In the genomic region with DNA sequence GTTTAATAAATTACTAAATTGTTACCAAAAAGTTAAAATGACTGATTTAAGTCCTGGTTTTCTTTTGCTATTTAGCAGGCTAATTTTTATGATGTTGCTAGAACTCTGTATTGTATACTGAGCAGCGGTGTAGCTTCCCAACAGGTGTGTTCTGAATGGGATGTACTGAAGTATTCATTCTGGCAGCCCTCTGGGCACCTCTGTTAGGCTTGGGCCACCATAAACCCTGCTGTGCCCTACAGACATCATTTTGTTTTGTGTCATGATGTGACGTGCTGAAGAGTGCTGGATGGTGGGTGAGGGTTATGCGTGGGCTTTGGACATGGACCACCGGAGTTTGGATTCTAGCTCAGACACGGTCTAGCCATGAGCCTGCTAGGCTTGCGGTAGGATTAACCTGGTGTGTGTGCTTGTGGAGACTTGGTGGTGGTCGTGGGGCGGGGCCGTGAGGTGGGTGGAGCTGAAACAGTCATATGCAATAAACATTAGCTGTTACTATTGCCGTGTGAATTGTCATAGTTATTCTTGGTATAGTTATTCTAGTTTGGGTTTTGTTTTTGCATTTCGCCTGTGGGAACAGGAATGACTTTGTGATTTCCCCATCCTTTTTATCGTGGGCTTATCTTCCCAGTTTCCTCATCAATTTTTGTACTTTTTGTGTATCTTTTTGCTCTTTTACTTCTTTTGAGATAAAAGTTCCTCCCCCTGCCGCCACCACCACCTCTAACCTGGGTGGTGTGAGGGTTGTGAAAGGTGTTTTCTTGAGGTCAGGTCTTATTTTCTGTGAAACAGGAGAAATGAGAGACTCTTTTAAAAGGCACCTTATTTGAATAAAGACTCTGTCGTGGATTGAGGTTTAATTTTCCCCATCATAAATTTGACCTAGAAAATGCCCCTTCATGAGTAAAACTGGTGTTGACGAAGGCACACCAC, we compare ENCODE assay signal across 13 cellular contexts.
DNase-seq lines count a peak whose midpoint lies in the region; ATAC-seq and TF ChIP-seq lines count a peak whose summit lies in the region.
"Had no signal": no experiment of that assay in that cellular context is flagged by ENCODE, and none has a peak within 500 bp of the region (broad histone marks: within the 10 kb centered on the region; RNA-seq: fewer than 3 reads in every experiment).

No MANE protein-coding gene starts in this region.

- peaks cover 21% of the 10 kb centered on the region for H3K36me3 Mint-ChIP-seq in activated naive CD8-positive, alpha-beta T cell treated with anti-CD3 and anti-CD28 coated beads, Interleukin-2, amount 50 U/mL, for 24 hours (ENCODE audit: low read depth)

- no peak overlapping the region for H3K4me3 Mint-ChIP-seq in activated naive CD8-positive, alpha-beta T cell treated with anti-CD3 and anti-CD28 coated beads, Interleukin-2, amount 50 U/mL, for 24 hours
- H3K4me3 Mint-ChIP-seq: activated naive CD4-positive, alpha-beta T cell treated with anti-CD3 and anti-CD28 coated beads, Interleukin-2, amount 50 U/mL, for 24 hours had no signal

- no peak overlapping the region for H4K8ac ChIP-seq in trophoblast cell (ENCODE audit: low read depth, low read length)

- no peaks in the 10 kb centered on the region for H3K9me3 Mint-ChIP-seq in activated naive CD8-positive, alpha-beta T cell treated with anti-CD3 and anti-CD28 coated beads, Interleukin-2, amount 50 U/mL, for 24 hours
- H3K9me3 Mint-ChIP-seq: activated naive CD4-positive, alpha-beta T cell treated with anti-CD3 and anti-CD28 coated beads, Interleukin-2, amount 50 U/mL, for 24 hours had no signal

- H3K23ac ChIP-seq in trophoblast cell (ENCODE audit: low read length), result no peak overlapping the region

- H3K36me3 ChIP-seq in trophoblast cell (ENCODE audit: control insufficient read depth in 1 of 2, insufficient read depth in 2 of 2, low read length in 2 of 2) (no peaks in the 10 kb centered on the region), spleen (peaks cover 0 to 25% (median 6%) of the 10 kb centered on the region in 6 donors)
- H3K36me3 ChIP-seq: breast epithelium, gastroesophageal sphincter, pancreas, thyroid gland had no signal

- peak; percentile 23 for DNase-seq in activated T-cell treated with anti-CD3 and anti-CD28 coated beads, Interleukin-2, amount 50 U/mL, for 1 hour
- DNase-seq in activated T-cell treated with anti-CD3 and anti-CD28 coated beads for 4 hours (no peak), NCI-H69 (lab: John Stamatoyannopoulos, UW) (peak; percentile 38), trophoblast cell (no peak), spleen (no peak), ureter (ENCODE audit: low spot score) (no peak), GM19238 (ENCODE audit: insufficient read length, low spot score) (no peak)
- DNase-seq in activated naive CD8-positive, alpha-beta T cell treated with anti-CD3 and anti-CD28 coated beads, Interleukin-2, amount 50 U/mL, for 24 hours, result peak; percentile 26

- no peak overlapping the region for H3K27ac Mint-ChIP-seq in activated naive CD8-positive, alpha-beta T cell treated with anti-CD3 and anti-CD28 coated beads, Interleukin-2, amount 50 U/mL, for 24 hours
- H3K27ac Mint-ChIP-seq: activated naive CD4-positive, alpha-beta T cell treated with anti-CD3 and anti-CD28 coated beads, Interleukin-2, amount 50 U/mL, for 24 hours had no signal

- H3K27me3 Mint-ChIP-seq in activated naive CD8-positive, alpha-beta T cell treated with anti-CD3 and anti-CD28 coated beads, Interleukin-2, amount 50 U/mL, for 24 hours, result no peaks in the 10 kb centered on the region
- H3K27me3 Mint-ChIP-seq: activated naive CD4-positive, alpha-beta T cell treated with anti-CD3 and anti-CD28 coated beads, Interleukin-2, amount 50 U/mL, for 24 hours had no signal

- H3K79me2 ChIP-seq in trophoblast cell (ENCODE audit: control insufficient read depth, insufficient read depth, low read length, poor library complexity), result no peaks in the 10 kb centered on the region

- H4K12ac ChIP-seq in trophoblast cell (ENCODE audit: low read depth, low read length), result no peak overlapping the region

- no peak overlapping the region for H3K18ac ChIP-seq in trophoblast cell (ENCODE audit: low read length)

- H4K91ac ChIP-seq in trophoblast cell (ENCODE audit: low read depth, low read length), result no peak overlapping the region

- no peak overlapping the region for H2BK12ac ChIP-seq in trophoblast cell (ENCODE audit: low read length)

- H2AK5ac ChIP-seq in trophoblast cell (ENCODE audit: low read length), result no peak overlapping the region

- no peak overlapping the region for H2BK120ac ChIP-seq in trophoblast cell (ENCODE audit: insufficient read depth, low read length, poor library complexity)

- H3K27me3 ChIP-seq in trophoblast cell (ENCODE audit: insufficient read depth, low read length) (no peaks in the 10 kb centered on the region), spleen (replicated peaks in 1 of 7) (no peaks in the 10 kb centered on the region)
- H3K27me3 ChIP-seq: breast epithelium, gastroesophageal sphincter, pancreas, thyroid gland had no signal

- H3K4me1 ChIP-seq in trophoblast cell (ENCODE audit: control insufficient read depth in 1 of 2, insufficient read depth in 2 of 2, low read length in 2 of 2) (no peaks in the 10 kb centered on the region), spleen (peaks cover 0 to 54% (median 28%) of the 10 kb centered on the region in 6 donors)
- H3K4me1 ChIP-seq: breast epithelium, pancreas, thyroid gland had no signal

- no peak overlapping the region for H2BK5ac ChIP-seq in trophoblast cell (ENCODE audit: low read depth, low read length, poor library complexity)

- H3K27ac ChIP-seq in trophoblast cell (ENCODE audit: low read depth, low read length), result no peak overlapping the region
- peak overlapping the region in 3 of 8 donors; percentile 1 to 30 (median 15) for H3K27ac ChIP-seq in spleen
- H3K27ac ChIP-seq: breast epithelium, gastroesophageal sphincter, pancreas, thyroid gland had no signal

- H3K9me3 ChIP-seq in trophoblast cell (ENCODE audit: insufficient read depth, low read depth, low read length), result no peaks in the 10 kb centered on the region
- no peaks in the 10 kb centered on the region for H3K9me3 ChIP-seq in spleen
- H3K9me3 ChIP-seq: breast epithelium, gastroesophageal sphincter, pancreas, thyroid gland had no signal

- TF ChIP-seq POLR2A in spleen (IDR thresholded peaks at IDR 0.05), result no peak

- H2AFZ ChIP-seq in trophoblast cell (ENCODE audit: insufficient read depth, low read length, poor library complexity), result no peak overlapping the region

- ATAC-seq in activated naive CD8-positive, alpha-beta T cell treated with anti-CD3 and anti-CD28 coated beads, Interleukin-2, amount 50 U/mL, for 24 hours, result no peak

- no peaks in the 10 kb centered on the region for H3K79me1 ChIP-seq in trophoblast cell (ENCODE audit: low read length)

- H3K4me1 Mint-ChIP-seq in activated naive CD8-positive, alpha-beta T cell treated with anti-CD3 and anti-CD28 coated beads, Interleukin-2, amount 50 U/mL, for 24 hours, result peaks cover 23% of the 10 kb centered on the region

- H3K4ac ChIP-seq in trophoblast cell (ENCODE audit: low read depth, low read length), result no peak overlapping the region

- no CpG with 5 or more reads among the region's 15 CpGs for WGBS in trophoblast cell (ENCODE audit: extremely low coverage, insufficient coverage, insufficient read length)
- 68 to 80% (median 74%) methylated on average over 14 to 15 of the region's 15 CpGs for WGBS in spleen, 5 donors

- no peak overlapping the region for H3K14ac ChIP-seq in trophoblast cell (ENCODE audit: low read length)

- H3K4me3 ChIP-seq in trophoblast cell (ENCODE audit: low read depth, low read length), result peak overlapping the region; percentile 6
- no peak overlapping the region for H3K4me3 ChIP-seq in spleen
- H3K4me3 ChIP-seq: breast epithelium, gastroesophageal sphincter, pancreas, thyroid gland had no signal

- H3K9ac ChIP-seq in trophoblast cell (ENCODE audit: low read length), result no peak overlapping the region

- no peak for TF ChIP-seq CTCF in spleen (IDR thresholded peaks at IDR 0.05 in 8 of 11, conservative IDR thresholded peaks at IDR 0.05 in 3 of 11)

- intact Hi-C loops in spleen (cut with DNase I; ENCODE audit: low total_unique reads), result loop anchor here (2.0 kb wide), 1 partner anchor 160 kb away; no protein-coding TSS in a partner anchor

- H3K4me2 ChIP-seq in trophoblast cell (ENCODE audit: low read length), result no peak overlapping the region

Comparison
In these comparisons a context has a peak if more than half of its experiments do, and no peak if none do; other contexts are left out.
1. DNase-seq: peak in activated T-cell treated with anti-CD3 and anti-CD28 coated beads, Interleukin-2, amount 50 U/mL, for 1 hour (single experiment), NCI-H69 (single experiment) and activated naive CD8-positive, alpha-beta T cell treated with anti-CD3 and anti-CD28 coated beads, Interleukin-2, amount 50 U/mL, for 24 hours (single experiment); none in activated T-cell treated with anti-CD3 and anti-CD28 coated beads for 4 hours (single experiment), trophoblast cell (0 of 2), spleen (single experiment), ureter (single experiment) and GM19238 (single experiment).